Comparison of ENCODE assay signal across 13 cellular contexts in genomic region chr10:69685802-69686585, GRCh38. TPM values are rescaled to one million over a fixed set of nuclear protein-coding genes. Genes with fewer than 3 reads are reported as not detected.
DNase-seq lines count a peak whose midpoint lies in the region; ATAC-seq, FAIRE-seq and TF ChIP-seq lines count a peak whose summit lies in the region.
"Had no signal": no experiment of that assay in that cellular context is flagged by ENCODE, and none has a peak within 500 bp of the region (broad histone marks: within the 10 kb centered on the region; RNA-seq: fewer than 3 reads in every experiment).

No MANE protein-coding gene starts in this region.

- H3K27me3 ChIP-seq in lung (ENCODE audit: control insufficient read depth, insufficient read depth) (no peaks in the 10 kb centered on the region), thymus (ENCODE audit: control insufficient read depth, insufficient read depth) (no peaks in the 10 kb centered on the region), A673 (replicated peaks; ENCODE audit: insufficient read depth, low read depth, low read length, poor library complexity) (peaks cover 10% of the 10 kb centered on the region)

- no peaks in the 10 kb centered on the region for H3K9me3 Mint-ChIP-seq in stimulated activated naive CD8-positive, alpha-beta T cell treated with anti-CD3 and anti-CD28 coated beads, Interleukin-15, amount 100 ng/mL, for 72 hours
- H3K9me3 Mint-ChIP-seq: endodermal cell had no signal

- no peaks in the 10 kb centered on the region for H3K4me1 Mint-ChIP-seq in stimulated activated naive CD8-positive, alpha-beta T cell treated with anti-CD3 and anti-CD28 coated beads, Interleukin-15, amount 100 ng/mL, for 72 hours

- H3K4me3 ChIP-seq in lung (no peak overlapping the region), thymus (ENCODE audit: low read length) (no peak overlapping the region), A673 (ENCODE audit: low read depth, low read length, poor library complexity, severe bottlenecking) (no peak overlapping the region)

- H3K27ac Mint-ChIP-seq in stimulated activated naive CD8-positive, alpha-beta T cell treated with anti-CD3 and anti-CD28 coated beads, Interleukin-15, amount 100 ng/mL, for 72 hours: no peak overlapping the region
- H3K27ac Mint-ChIP-seq: endodermal cell had no signal

- POLR2A ChIA-PET in A673 (lab: Charles Lee; ENCODE audit: low non-redundant PET): no interaction called here

- H3K27me3 Mint-ChIP-seq in stimulated activated naive CD8-positive, alpha-beta T cell treated with anti-CD3 and anti-CD28 coated beads, Interleukin-15, amount 100 ng/mL, for 72 hours: peaks cover 35% of the 10 kb centered on the region

- no TSS peak for BruUV-seq in A673 (replicated peaks; lab: Mats Ljungman, UMichigan)

- WGBS in lung, 2 donors: 77 to 90% methylated on average over 18 of the region's 18 CpGs
- 92% methylated on average over 18 of the region's 18 CpGs for WGBS in thymus

- H3K9me3 ChIP-seq in lung (ENCODE audit: control insufficient read depth in 2 of 2, insufficient read depth in 1 of 2, low read length in 1 of 2): no peaks in the 10 kb centered on the region
- H3K9me3 ChIP-seq in thymus (ENCODE audit: control insufficient read depth): no peaks in the 10 kb centered on the region
- no peaks in the 10 kb centered on the region for H3K9me3 ChIP-seq in A673 (ENCODE audit: low read depth, low read length, poor library complexity, severe bottlenecking)

- H3K36me3 ChIP-seq in lung (ENCODE audit: control insufficient read depth in 2 of 2, insufficient read depth in 2 of 2, low read length in 2 of 2) (no peaks in the 10 kb centered on the region), thymus (ENCODE audit: control insufficient read depth, insufficient read depth) (no peaks in the 10 kb centered on the region), A673 (ENCODE audit: insufficient read depth, low read length, poor library complexity, severe bottlenecking) (no peaks in the 10 kb centered on the region)

- TF ChIP-seq CTCF in lung (IDR thresholded peaks at IDR 0.05; ENCODE audit: control extremely low read depth, extremely low read depth): no peak
- TF ChIP-seq CTCF in A673 (conservative IDR thresholded peaks at IDR 0.05; ENCODE audit: low read depth, low read length): no peak
- no peak for TF ChIP-seq CTCF in omental fat pad (IDR thresholded peaks at IDR 0.05)

- H3K4me1 ChIP-seq in lung (ENCODE audit: control insufficient read depth in 2 of 2, insufficient read depth in 2 of 2, low read length in 2 of 2) (peaks cover 4 to 9% of the 10 kb centered on the region in 2 donors), thymus (ENCODE audit: control insufficient read depth, insufficient read depth, low read length) (no peaks in the 10 kb centered on the region), A673 (ENCODE audit: insufficient read depth, low read length, poor library complexity, severe bottlenecking) (no peaks in the 10 kb centered on the region)
- H3K4me1 ChIP-seq: parathyroid adenoma had no signal

- no peak overlapping the region for H3K4me3 Mint-ChIP-seq in stimulated activated naive CD8-positive, alpha-beta T cell treated with anti-CD3 and anti-CD28 coated beads, Interleukin-15, amount 100 ng/mL, for 72 hours
- H3K4me3 Mint-ChIP-seq: endodermal cell had no signal

- intact Hi-C loops in A673 (cut with micrococcal nuclease; ENCODE audit: unreplicated experiment): no loop called here

- CTCF ChIA-PET in A673 (lab: Charles Lee): interaction anchor here (0.6 to 1.1 kb wide), 2 partner anchors 115 to 160 kb away, joined by 3 to 6 read pairs; no protein-coding TSS in a partner anchor

- H3K27ac ChIP-seq in epithelial cell of prostate (peak overlapping the region; percentile 94), lung (ENCODE audit: low read depth in 1 of 2, low read length in 1 of 2) (peak overlapping the region; percentile 21 to 49), thymus (ENCODE audit: low read depth) (peak overlapping the region; percentile 27), A673 (ENCODE audit: low read depth, low read length, poor library complexity, severe bottlenecking) (no peak overlapping the region)
- H3K27ac ChIP-seq: parathyroid adenoma had no signal

- no peak for ATAC-seq in lung (ENCODE audit: insufficient read depth, low FRiP score)
- no peak for ATAC-seq in stimulated activated naive CD8-positive, alpha-beta T cell treated with anti-CD3 and anti-CD28 coated beads, Interleukin-15, amount 100 ng/mL, for 72 hours
- ATAC-seq in omental fat pad (ENCODE audit: low FRiP score): no peak

- peak; percentile 87 for DNase-seq in RCC 7860 (ENCODE audit: low spot score)
- no peak for DNase-seq in epithelial cell of prostate (ENCODE audit: low read depth, low spot score)
- no peak for DNase-seq in lung (ENCODE audit: low spot score)
- no peak for DNase-seq in stimulated activated naive CD8-positive, alpha-beta T cell treated with anti-CD3 and anti-CD28 coated beads, Interleukin-15, amount 100 ng/mL, for 72 hours
- no peak for DNase-seq in NOMO-1 treated with DMSO at 0.1 percent for 48 hours (lab: John Stamatoyannopoulos, UW; ENCODE audit: unreplicated experiment)
- no peak for DNase-seq in A673 (ENCODE audit: low spot score)
- DNase-seq in omental fat pad (ENCODE audit: low spot score): no peak
- DNase-seq: activated naive CD4-positive, alpha-beta T cell; COR-L47; endodermal cell had no signal

- FAIRE-seq in RCC 7860 (lab: Jason Lieb, UNC): peak; percentile 55
- FAIRE-seq: GM12891 had no signal

RNA-seq across cellular contexts. Expression of gene FAM241B, which starts 55.9 kb away (rescaled TPM):
- total RNA-seq in lung (1 to 10 TPM; 1.5 to 8.8 TPM), A673 (2021) (4.2 and 5.2 TPM in 2 replicates), omental fat pad (1 to 10 TPM in 3 of 4 donors, under 1 TPM in 1; 0.84 to 2.3 (median 1.8) TPM)
- polyA plus RNA-seq in lung (10 to 100 TPM in 1 of 2 donors, 1 to 10 TPM in 1; 8.0 to 12.2 TPM), thymus (8.3 TPM)
